Comparison of ENCODE assay signal across 1 cellular context in the genomic region with DNA sequence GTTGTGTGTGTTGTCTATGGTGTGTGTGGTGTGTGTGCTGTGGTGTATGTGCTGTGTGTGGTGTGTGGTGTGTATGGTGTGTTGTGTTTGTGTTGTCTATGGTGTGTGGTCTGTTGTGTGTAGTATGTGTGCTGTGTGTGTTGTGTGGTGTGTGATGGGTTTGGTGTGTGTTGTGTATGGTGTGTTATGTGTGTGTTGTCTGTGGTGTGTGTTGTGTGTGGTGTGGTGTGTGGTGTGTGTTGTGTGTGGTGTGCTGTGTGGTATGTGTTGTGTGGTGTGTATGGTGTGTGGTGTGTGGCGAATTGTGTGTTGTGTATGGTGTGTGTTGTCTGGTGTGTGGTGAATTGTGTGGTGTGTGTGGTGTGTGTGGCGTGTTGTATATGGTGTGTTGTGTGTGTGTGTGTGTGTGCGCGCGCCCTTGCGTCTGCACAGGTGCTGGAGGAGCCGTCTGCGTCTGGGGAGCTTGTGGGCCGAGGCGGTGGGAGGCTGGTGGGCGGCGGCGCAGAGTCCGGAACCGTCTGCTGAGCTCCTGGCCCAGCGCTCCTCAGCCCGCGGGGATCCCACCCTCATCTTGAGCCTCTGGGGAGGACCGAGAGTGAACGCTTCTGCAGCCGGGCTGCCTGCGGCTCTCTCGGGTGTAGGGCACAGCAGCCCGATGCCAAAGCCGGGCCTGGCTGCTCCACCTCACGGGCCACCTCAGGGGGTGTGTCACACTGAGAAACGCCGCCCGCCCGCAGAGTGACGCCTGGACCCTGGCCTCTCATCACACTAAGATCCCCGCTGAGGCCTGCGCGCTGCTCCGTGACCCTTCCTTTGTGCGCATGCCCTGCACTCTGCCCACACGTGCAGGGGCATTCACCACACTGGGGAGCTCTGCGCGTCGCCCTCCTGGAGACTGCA.
TF ChIP-seq lines count a peak whose summit lies in the region.

No MANE protein-coding gene starts in this region.

TF ChIP-seq in SK-N-SH, 30 proteins besides CTCF, POLR2A, EP300 and RAD21 (continued from another document):
- TF ChIP-seq GATA2 (CRISPR knock-in tag; IDR thresholded peaks at IDR 0.05): no peak
- TF ChIP-seq JUND (IDR thresholded peaks at IDR 0.05): no peak
- TF ChIP-seq, protein P1, sequence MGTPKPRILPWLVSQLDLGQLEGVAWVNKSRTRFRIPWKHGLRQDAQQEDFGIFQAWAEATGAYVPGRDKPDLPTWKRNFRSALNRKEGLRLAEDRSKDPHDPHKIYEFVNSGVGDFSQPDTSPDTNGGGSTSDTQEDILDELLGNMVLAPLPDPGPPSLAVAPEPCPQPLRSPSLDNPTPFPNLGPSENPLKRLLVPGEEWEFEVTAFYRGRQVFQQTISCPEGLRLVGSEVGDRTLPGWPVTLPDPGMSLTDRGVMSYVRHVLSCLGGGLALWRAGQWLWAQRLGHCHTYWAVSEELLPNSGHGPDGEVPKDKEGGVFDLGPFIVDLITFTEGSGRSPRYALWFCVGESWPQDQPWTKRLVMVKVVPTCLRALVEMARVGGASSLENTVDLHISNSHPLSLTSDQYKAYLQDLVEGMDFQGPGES (IDR thresholded peaks at IDR 0.05; ENCODE audit: low read depth, low read length): no peak
- no peak for TF ChIP-seq RCOR1 (IDR thresholded peaks at IDR 0.05; ENCODE audit: low read length)
- TF ChIP-seq TEAD4 (IDR thresholded peaks at IDR 0.05; ENCODE audit: borderline replicate concordance, insufficient read depth): no peak
- TF ChIP-seq, protein P2, sequence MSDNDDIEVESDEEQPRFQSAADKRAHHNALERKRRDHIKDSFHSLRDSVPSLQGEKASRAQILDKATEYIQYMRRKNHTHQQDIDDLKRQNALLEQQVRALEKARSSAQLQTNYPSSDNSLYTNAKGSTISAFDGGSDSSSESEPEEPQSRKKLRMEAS (IDR thresholded peaks at IDR 0.05; ENCODE audit: low read depth): no peak
- TF ChIP-seq, protein P3, sequence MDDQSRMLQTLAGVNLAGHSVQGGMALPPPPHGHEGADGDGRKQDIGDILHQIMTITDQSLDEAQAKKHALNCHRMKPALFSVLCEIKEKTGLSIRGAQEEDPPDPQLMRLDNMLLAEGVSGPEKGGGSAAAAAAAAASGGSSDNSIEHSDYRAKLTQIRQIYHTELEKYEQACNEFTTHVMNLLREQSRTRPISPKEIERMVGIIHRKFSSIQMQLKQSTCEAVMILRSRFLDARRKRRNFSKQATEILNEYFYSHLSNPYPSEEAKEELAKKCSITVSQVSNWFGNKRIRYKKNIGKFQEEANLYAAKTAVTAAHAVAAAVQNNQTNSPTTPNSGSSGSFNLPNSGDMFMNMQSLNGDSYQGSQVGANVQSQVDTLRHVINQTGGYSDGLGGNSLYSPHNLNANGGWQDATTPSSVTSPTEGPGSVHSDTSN (IDR thresholded peaks at IDR 0.05): no peak
- TF ChIP-seq FOXM1 (IDR thresholded peaks at IDR 0.05; ENCODE audit: low read depth): no peak
